8 cellular contexts compared by ENCODE assay signal in genomic region chr11:113587318-113587739, GRCh38.
DNase-seq lines count a peak whose midpoint lies in the region; ATAC-seq and TF ChIP-seq lines count a peak whose summit lies in the region.

No MANE protein-coding gene starts in this region.

- 89 to 91% (median 90%) methylated on average over 4 of the region's 4 CpGs for WGBS in heart left ventricle, 4 donors

- no peak overlapping the region for H3K27ac ChIP-seq in heart left ventricle
- no peak overlapping the region for H3K27ac ChIP-seq in OCI-LY7 (ENCODE audit: low read depth, low read length, poor library complexity, severe bottlenecking)

- no peaks in the 10 kb centered on the region; the same call in 1 of the 2 replicates for H4K20me1 ChIP-seq in OCI-LY7 (ENCODE audit: insufficient read depth, low read length)

- H3K4me1 ChIP-seq in heart left ventricle (no peaks in the 10 kb centered on the region), OCI-LY7 (ENCODE audit: insufficient read depth, low read length, poor library complexity, severe bottlenecking) (no peaks in the 10 kb centered on the region)

- no peaks in the 10 kb centered on the region for H3K36me3 ChIP-seq in heart left ventricle
- no peaks in the 10 kb centered on the region for H3K36me3 ChIP-seq in OCI-LY7 (ENCODE audit: insufficient read depth, low read length)

- ATAC-seq in GM18499 (IDR thresholded peaks at IDR 0.05; ENCODE audit: insufficient read depth, unreplicated experiment) (peak; percentile 88), GM21447 (IDR thresholded peaks at IDR 0.05; ENCODE audit: unreplicated experiment) (peak; percentile 84), HG03565 (IDR thresholded peaks at IDR 0.05; ENCODE audit: unreplicated experiment) (peak; percentile 97), heart left ventricle (no peak)

- no peak for DNase-seq in epithelial cell of proximal tubule (ENCODE audit: low read depth)
- DNase-seq in heart left ventricle = no peak
- no peak for DNase-seq in NCI-H226
- DNase-seq in SHP77 treated with DMSO at 0.1 percent for 48 hours (lab: John Stamatoyannopoulos, UW) = no peak
- no peak for DNase-seq in OCI-LY7 (ENCODE audit: low spot score)

- TF ChIP-seq CTCF in epithelial cell of proximal tubule (conservative IDR thresholded peaks at IDR 0.05; ENCODE audit: low read depth, low read length) (peak; percentile 17), heart left ventricle (IDR thresholded peaks at IDR 0.05) (no peak), OCI-LY7 (conservative IDR thresholded peaks at IDR 0.05; ENCODE audit: low read length) (no peak)

- H3K9me3 ChIP-seq in heart left ventricle = no peaks in the 10 kb centered on the region
- H3K9me3 ChIP-seq in OCI-LY7 (ENCODE audit: low read length) = no peaks in the 10 kb centered on the region

- H3K4me3 ChIP-seq in epithelial cell of proximal tubule (ENCODE audit: low read depth, low read length) (no peak overlapping the region), heart left ventricle (no peak overlapping the region), OCI-LY7 (ENCODE audit: low read depth, low read length, poor library complexity, severe bottlenecking) (no peak overlapping the region)

- no peaks in the 10 kb centered on the region for H3K79me2 ChIP-seq in OCI-LY7 (ENCODE audit: insufficient read depth, low read depth, low read length)

- no peaks in the 10 kb centered on the region for H3K9me2 ChIP-seq in OCI-LY7 (ENCODE audit: insufficient read depth, low read length)

- H2AFZ ChIP-seq in OCI-LY7 (ENCODE audit: low read length) = no peak overlapping the region

- BruUV-seq in OCI-LY7 (replicated peaks; lab: Mats Ljungman, UMichigan) = no TSS peak

- no peak for TF ChIP-seq POLR2A in heart left ventricle (IDR thresholded peaks at IDR 0.05)

- CTCF ChIA-PET in OCI-LY7 (lab: Charles Lee; ENCODE audit: unreplicated experiment) = no interaction called here

- H3K27me3 ChIP-seq in heart left ventricle = no peaks in the 10 kb centered on the region

- POLR2A ChIA-PET in OCI-LY7 (lab: Charles Lee) = interaction anchor here (0.6 kb wide), 1 partner anchor 27 kb away, joined by 3 read pairs; no protein-coding TSS in a partner anchor

- no peak overlapping the region for H3K4me2 ChIP-seq in OCI-LY7 (ENCODE audit: low read length)

- intact Hi-C loops in heart left ventricle (cut with DNase I) = no loop called here
- intact Hi-C loops in OCI-LY7 (cut with micrococcal nuclease; ENCODE audit: unreplicated experiment) = no loop called here

Comparison
In these comparisons a context has a peak if more than half of its experiments do, and no peak if none do; other contexts are left out.
1. ATAC-seq: peak in GM18499 (single experiment), GM21447 (single experiment) and HG03565 (single experiment); none in heart left ventricle (0 of 4).